In genomic region chr7:43942997-43943701, GRCh38 we compare ENCODE assay signal across 15 cellular contexts. TPM values are rescaled to one million over a fixed set of nuclear protein-coding genes. Genes with fewer than 3 reads are reported as not detected.
A peak's percentile ranks its signal among the peaks of the same experiment; 100 is the strongest.
DNase-seq lines count a peak whose midpoint lies in the region; TF ChIP-seq lines count a peak whose summit lies in the region.
"Had no signal": no experiment of that assay in that cellular context is flagged by ENCODE, and none has a peak within 500 bp of the region (broad histone marks: within the 10 kb centered on the region; RNA-seq: fewer than 3 reads in every experiment).

No MANE protein-coding gene starts in this region.

- no peaks in the 10 kb centered on the region for H3K36me3 ChIP-seq in DOHH2 (ENCODE audit: control insufficient read depth, low read length)

- H3K27me3 ChIP-seq in DOHH2 (ENCODE audit: control insufficient read depth, low read length), result no peaks in the 10 kb centered on the region
- H3K27me3 ChIP-seq: BLaER1 had no signal

- DNase-seq in chondrocyte (ENCODE audit: low spot score) (no peak), mesenteric fat pad (ENCODE audit: low spot score) (peak; percentile 60), NCI-H345 (lab: John Stamatoyannopoulos, UW) (no peak), GM10266 (ENCODE audit: extremely low spot score) (no peak), amygdala (lab: John Stamatoyannopoulos, UW) (no peak), retina (no peak)
- DNase-seq: activated T-cell treated with anti-CD3 and anti-CD28 coated beads for 4 hours, GF-D8, NCI-H1694 treated with DMSO at 0.1 percent for 48 hours, NCI-H69 had no signal

- H3K4me3 Mint-ChIP-seq in chondrocyte (ENCODE audit: unreplicated experiment), result no peak overlapping the region
- H3K4me3 Mint-ChIP-seq: dendritic cell treated with granulocyte-macrophage colony-stimulating factor and Interleukin-4, amounts not matched to agents 40 ng/mL and 50 ng/mL, for 4 days had no signal

- peak; percentile 28 for TF ChIP-seq CTCF in DOHH2 (IDR thresholded peaks at IDR 0.05; ENCODE audit: low read depth, low read length, poor library complexity, severe bottlenecking)
- peak; percentile 31; the same call in 1 of the 2 replicates for TF ChIP-seq CTCF in LNCAP (IDR thresholded peaks at IDR 0.05)
- TF ChIP-seq CTCF in chondrocyte (IDR thresholded peaks at IDR 0.05), result peak; percentile 26
- no peak for TF ChIP-seq CTCF in GM10266 (IDR thresholded peaks at IDR 0.05; ENCODE audit: control insufficient read depth, insufficient read depth, low read depth, missing control alignments)

- no peaks in the 10 kb centered on the region for H3K9me2 ChIP-seq in DOHH2 (replicated peaks; ENCODE audit: control insufficient read depth, low read length)

- no peaks in the 10 kb centered on the region for H3K9me3 Mint-ChIP-seq in chondrocyte (ENCODE audit: low read depth)
- H3K9me3 Mint-ChIP-seq: dendritic cell treated with granulocyte-macrophage colony-stimulating factor and Interleukin-4, amounts not matched to agents 40 ng/mL and 50 ng/mL, for 4 days had no signal

- H3K27ac ChIP-seq in DOHH2 (ENCODE audit: low read depth, low read length), result no peak overlapping the region
- H3K27ac ChIP-seq: BLaER1, SK-N-MC had no signal

- H3K4me3 ChIP-seq in DOHH2 (ENCODE audit: low read length), result no peak overlapping the region
- H3K4me3 ChIP-seq: BLaER1, SK-N-MC had no signal

- H3K27me3 Mint-ChIP-seq in chondrocyte (ENCODE audit: low read depth), result no peaks in the 10 kb centered on the region
- H3K27me3 Mint-ChIP-seq: dendritic cell treated with granulocyte-macrophage colony-stimulating factor and Interleukin-4, amounts not matched to agents 40 ng/mL and 50 ng/mL, for 4 days had no signal

- H3K9me3 ChIP-seq in DOHH2 (ENCODE audit: control insufficient read depth, insufficient read depth, low read length), result no peaks in the 10 kb centered on the region
- H3K9me3 ChIP-seq: BLaER1 had no signal

- H3K36me3 Mint-ChIP-seq in chondrocyte (ENCODE audit: low read depth), result peaks cover 7% of the 10 kb centered on the region

- no peak overlapping the region for H3K4me2 ChIP-seq in DOHH2 (ENCODE audit: low read length)
- H3K4me2 ChIP-seq: BLaER1 had no signal

- H3K4me1 ChIP-seq in DOHH2 (ENCODE audit: control insufficient read depth, low read length), result no peaks in the 10 kb centered on the region
- H3K4me1 ChIP-seq: BLaER1 had no signal

- no peaks in the 10 kb centered on the region; the same call in 1 of the 2 replicates for H4K20me1 ChIP-seq in DOHH2 (ENCODE audit: control insufficient read depth, insufficient read depth, low read depth, low read length)
- H4K20me1 ChIP-seq: BLaER1 had no signal

- H3K27ac Mint-ChIP-seq in chondrocyte (ENCODE audit: unreplicated experiment), result no peak overlapping the region
- H3K27ac Mint-ChIP-seq: dendritic cell treated with granulocyte-macrophage colony-stimulating factor and Interleukin-4, amounts not matched to agents 40 ng/mL and 50 ng/mL, for 4 days had no signal

- no peaks in the 10 kb centered on the region for H3K4me1 Mint-ChIP-seq in chondrocyte (ENCODE audit: low read depth)

- 0 out of 2 replicates have a peak, but pooled peaks cover 2% of the 10 kb centered on the region for H3F3A ChIP-seq in DOHH2 (ENCODE audit: control insufficient read depth, insufficient read depth)

- H3K79me2 ChIP-seq in DOHH2 (ENCODE audit: control insufficient read depth, low read length), result no peaks in the 10 kb centered on the region

RNA-seq across cellular contexts. Expression of gene UBE2D4, which starts 16.9 kb away (rescaled TPM):
- total RNA-seq in chondrocyte, result 15.4 to 26.8 TPM (median 22.5 TPM) in 3 replicates
- total RNA-seq in mesenteric fat pad, result 25.1 TPM

RNA-seq across cellular contexts. Expression of gene URGCP, which starts 36.8 kb away (rescaled TPM):
- total RNA-seq in chondrocyte (24.4 to 31.3 TPM (median 25.4 TPM) in 3 replicates), mesenteric fat pad (44.3 TPM)

RNA-seq across cellular contexts. Expression of gene SPDYE1, which starts 54.5 kb away (rescaled TPM):
- total RNA-seq in chondrocyte (not detected in 3 replicates), mesenteric fat pad (not detected)
